In genomic region chr13:96025283-96025682, GRCh38 we compare ENCODE assay signal across 28 cellular contexts. TPM values are rescaled to one million over a fixed set of nuclear protein-coding genes. Genes with fewer than 3 reads are reported as not detected.
DNase-seq lines count a peak whose midpoint lies in the region; ATAC-seq and TF ChIP-seq lines count a peak whose summit lies in the region.
"Had no signal": no experiment of that assay in that cellular context is flagged by ENCODE, and none has a peak within 500 bp of the region (broad histone marks: within the 10 kb centered on the region; RNA-seq: fewer than 3 reads in every experiment).

No MANE protein-coding gene starts in this region.

- intact Hi-C loops in PC-3 (cut with micrococcal nuclease) = no loop called here

- H2AFZ ChIP-seq in PC-3 (ENCODE audit: low read length) (no peak overlapping the region), MM.1S (ENCODE audit: low read length) (no peak overlapping the region)

- H3F3A ChIP-seq in PC-3 (ENCODE audit: low read length, unreplicated experiment) (no peaks in the 10 kb centered on the region), MM.1S (ENCODE audit: insufficient read depth, low read length) (no peaks in the 10 kb centered on the region)

- H3K4me1 ChIP-seq in PC-3 (ENCODE audit: insufficient read depth, low read length) (peaks cover 31% of the 10 kb centered on the region), SJCRH30 (no peaks in the 10 kb centered on the region), MM.1S (ENCODE audit: low read length) (no peaks in the 10 kb centered on the region)
- H3K4me1 ChIP-seq: colonic mucosa had no signal

- no peaks in the 10 kb centered on the region for H3K36me3 ChIP-seq in PC-3 (ENCODE audit: low read depth, low read length)
- peaks cover 9% of the 10 kb centered on the region; the same call in 1 of the 2 replicates for H3K36me3 ChIP-seq in SJCRH30
- no peaks in the 10 kb centered on the region for H3K36me3 ChIP-seq in MM.1S (replicated peaks; ENCODE audit: insufficient read depth, low read length)
- H3K36me3 ChIP-seq: brain microvascular endothelial cell, colonic mucosa had no signal

- no peaks in the 10 kb centered on the region for H3K79me2 ChIP-seq in PC-3 (ENCODE audit: low read length)
- no peaks in the 10 kb centered on the region for H3K79me2 ChIP-seq in MM.1S (ENCODE audit: low read length)

- no peaks in the 10 kb centered on the region for H3K9me2 ChIP-seq in PC-3 (replicated peaks; ENCODE audit: low read length)
- H3K9me2 ChIP-seq in MM.1S (replicated peaks; ENCODE audit: insufficient read depth, low read length) = no peaks in the 10 kb centered on the region

- no TSS peak for BruUV-seq in PC-3 (replicated peaks; lab: Mats Ljungman, UMichigan)

- peak; percentile 60 for ATAC-seq in PC-3
- no peak for ATAC-seq in HG02759 (IDR thresholded peaks at IDR 0.05; ENCODE audit: unreplicated experiment)
- ATAC-seq: activated CD8-positive, alpha-beta memory T cell treated with anti-CD3 and anti-CD28 coated beads, Interleukin-2, amount 10 ng/mL, durations not matched to agents 7 days and 5 days; activated T-cell treated with anti-CD3 and anti-CD28 coated beads, Interleukin-2, amount 50 U/mL, for 72 hours; left ventricle myocardium superior; naive thymus-derived CD4-positive, alpha-beta T cell had no signal

- H3K9me3 ChIP-seq in PC-3 (ENCODE audit: low read length) = no peaks in the 10 kb centered on the region
- H3K9me3 ChIP-seq in SJCRH30 (replicated peaks) = no peaks in the 10 kb centered on the region
- H3K9me3 ChIP-seq in MM.1S (replicated peaks; ENCODE audit: insufficient read depth, low read length) = no peaks in the 10 kb centered on the region
- H3K9me3 ChIP-seq: colonic mucosa had no signal

- H3K27ac ChIP-seq in PC-3 (ENCODE audit: low read length) (0 out of 2 replicates have a peak overlapping the region, but pooled peaks have one; percentile 2), SJCRH30 (no peak overlapping the region), MM.1S (ENCODE audit: low read length) (no peak overlapping the region)
- H3K27ac ChIP-seq: 22Rv1, brain microvascular endothelial cell, colonic mucosa had no signal

- TF ChIP-seq CTCF in AG10803 (conservative IDR thresholded peaks at IDR 0.05; ENCODE audit: low read length) = no peak
- no peak for TF ChIP-seq CTCF in PC-3 (conservative IDR thresholded peaks at IDR 0.05; ENCODE audit: low read depth, low read length)
- TF ChIP-seq CTCF in fibroblast of mammary gland (conservative IDR thresholded peaks at IDR 0.05; ENCODE audit: control insufficient read depth, insufficient read depth, low read depth, low read length) = no peak
- no peak for TF ChIP-seq CTCF in MM.1S (IDR thresholded peaks at IDR 0.05; ENCODE audit: low read length)

- no peak overlapping the region for H3K9ac ChIP-seq in PC-3 (ENCODE audit: low read length)
- H3K9ac ChIP-seq in MM.1S (ENCODE audit: low read length) = no peak overlapping the region

- CTCF ChIA-PET in PC-3 (lab: Charles Lee) = no interaction called here

- H3K27me3 ChIP-seq in PC-3 (ENCODE audit: low read length) (no peaks in the 10 kb centered on the region), SJCRH30 (no peaks in the 10 kb centered on the region), MM.1S (replicated peaks; ENCODE audit: insufficient read depth, low read length) (no peaks in the 10 kb centered on the region)
- H3K27me3 ChIP-seq: brain microvascular endothelial cell, colonic mucosa had no signal

- peak; percentile 4 for DNase-seq in AG10803 (ENCODE audit: low read depth)
- peak; percentile 30 for DNase-seq in PC-3
- DNase-seq in fibroblast of mammary gland (ENCODE audit: low read depth) = peak; percentile 29
- DNase-seq in pulmonary artery endothelial cell (ENCODE audit: low read depth, low spot score) = peak; percentile 48
- DNase-seq in SJCRH30 = no peak
- no peak for DNase-seq in MM.1S
- DNase-seq in activated CD4-positive, alpha-beta T cell treated with anti-CD3 and anti-CD28 coated beads, Interleukin-2, amount 50 U/mL, for 4 hours = no peak
- DNase-seq: activated CD4-positive, alpha-beta T cell treated with anti-CD3 and anti-CD28 coated beads, Interleukin-2, amount 50 U/mL, for 1 hour; activated CD8-positive, alpha-beta memory T cell treated with anti-CD3 and anti-CD28 coated beads, Interleukin-2, amount 10 ng/mL, durations not matched to agents 7 days and 5 days; activated naive CD4-positive, alpha-beta T cell; activated T-cell treated with anti-CD3 and anti-CD28 coated beads, Interleukin-2, amount 50 U/mL, for 72 hours; brain microvascular endothelial cell; colonic mucosa; effector memory CD4-positive, alpha-beta T cell; left ventricle myocardium superior; naive thymus-derived CD4-positive, alpha-beta T cell; NCI-H1092 treated with DMSO at 0.1 percent for 48 hours; NCI-H2029; NCI-H526; nucleus accumbens; right cardiac atrium; SIG-M5; stimulated activated CD4-positive, alpha-beta T cell treated with anti-CD3 and anti-CD28 coated beads, Interleukin-12 subunit alpha, Interleukin-12 subunit beta, amount 100 ng/mL, for 4 hours; stimulated activated CD4-positive, alpha-beta T cell treated with anti-CD3 and anti-CD28 coated beads, Interleukin-4, amount 100 ng/mL, for 1 hour; SW 1271; T1000 had no signal

- H3K4me3 ChIP-seq in AG10803 (ENCODE audit: low read length) (no peak overlapping the region), PC-3 (ENCODE audit: low read length) (no peak overlapping the region), fibroblast of mammary gland (ENCODE audit: control insufficient read depth, low read depth, low read length) (no peak overlapping the region), SJCRH30 (no peak overlapping the region), MM.1S (ENCODE audit: low read length) (no peak overlapping the region)
- H3K4me3 ChIP-seq: colonic mucosa had no signal

- POLR2A ChIA-PET in PC-3 (lab: Charles Lee; ENCODE audit: unreplicated experiment) = no interaction called here

- H3K4me2 ChIP-seq in PC-3 (ENCODE audit: low read length) = no peak overlapping the region
- H3K4me2 ChIP-seq in MM.1S (ENCODE audit: low read depth, low read length) = no peak overlapping the region

- 0 out of 2 replicates have a peak, but pooled peaks cover 5% of the 10 kb centered on the region for H4K20me1 ChIP-seq in PC-3 (ENCODE audit: low read length)
- H4K20me1 ChIP-seq in MM.1S (ENCODE audit: insufficient read depth, low read length) = no peaks in the 10 kb centered on the region

RNA-seq across cellular contexts. Expression of gene UGGT2, which starts 27.9 kb away (rescaled TPM):
- 12.2 and 24.3 TPM in 2 replicates for total RNA-seq in PC-3 (2014; rRNA removed)
- total RNA-seq in pulmonary artery endothelial cell = 33.8 and 45.2 TPM in 2 replicates
- 27.0 and 34.6 TPM in 2 replicates for total RNA-seq in SJCRH30 (2014; rRNA removed; shearing (Covaris generic))

Comparison
In these comparisons a context has a peak if more than half of its experiments do, and no peak if none do; other contexts are left out.
1. DNase-seq: peak in AG10803 (single experiment), PC-3 (single experiment), fibroblast of mammary gland (single experiment) and pulmonary artery endothelial cell (single experiment); none in SJCRH30 (0 of 2), MM.1S (single experiment) and activated CD4-positive, alpha-beta T cell treated with anti-CD3 and anti-CD28 coated beads, Interleukin-2, amount 50 U/mL, for 4 hours (0 of 2).